Comparison of ENCODE assay signal across 1 cellular context in the genomic region with DNA sequence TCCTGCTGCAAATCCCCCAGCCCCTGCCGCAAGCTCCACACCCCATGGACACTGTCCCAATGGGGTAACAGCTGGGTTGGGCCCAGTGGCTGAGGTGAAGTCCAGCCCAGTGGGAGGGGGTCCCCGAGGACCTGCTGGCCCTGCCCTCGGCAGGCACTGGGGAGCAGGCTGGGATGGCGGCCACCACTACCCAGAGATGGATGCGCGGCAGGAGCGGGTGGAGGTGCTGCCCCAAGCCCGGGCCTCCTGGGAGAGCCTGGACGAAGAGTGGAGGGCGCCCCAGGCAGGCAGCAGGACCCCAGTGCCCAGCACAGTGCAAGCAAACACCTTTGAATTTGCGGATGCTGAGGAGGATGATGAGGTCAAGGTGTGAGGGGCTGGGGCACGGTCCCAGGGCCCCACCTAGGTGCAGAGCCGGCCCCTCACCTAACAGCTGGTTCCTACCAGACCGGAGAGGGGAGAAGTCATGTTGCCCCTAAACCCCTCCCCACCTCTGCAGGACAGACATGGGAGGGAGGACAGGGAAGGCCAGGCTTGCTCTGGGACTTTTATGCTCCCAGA.
TF ChIP-seq lines count a peak whose summit lies in the region.

No MANE protein-coding gene starts in this region.

TF ChIP-seq in IMR-90, 13 proteins besides CTCF, POLR2A, EP300 and RAD21:
- TF ChIP-seq, protein P1, sequence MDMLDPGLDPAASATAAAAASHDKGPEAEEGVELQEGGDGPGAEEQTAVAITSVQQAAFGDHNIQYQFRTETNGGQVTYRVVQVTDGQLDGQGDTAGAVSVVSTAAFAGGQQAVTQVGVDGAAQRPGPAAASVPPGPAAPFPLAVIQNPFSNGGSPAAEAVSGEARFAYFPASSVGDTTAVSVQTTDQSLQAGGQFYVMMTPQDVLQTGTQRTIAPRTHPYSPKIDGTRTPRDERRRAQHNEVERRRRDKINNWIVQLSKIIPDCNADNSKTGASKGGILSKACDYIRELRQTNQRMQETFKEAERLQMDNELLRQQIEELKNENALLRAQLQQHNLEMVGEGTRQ (IDR thresholded peaks at IDR 0.05; ENCODE audit: low read depth, low read length), result no peak
- TF ChIP-seq FOS (IDR thresholded peaks at IDR 0.05; ENCODE audit: low read depth, low read length) (no peak), CHD1 (IDR thresholded peaks at IDR 0.05; ENCODE audit: low read depth, low read length) (no peak), RFX5 (IDR thresholded peaks at IDR 0.05; ENCODE audit: low read depth, low read length) (no peak), MAFK (IDR thresholded peaks at IDR 0.05; ENCODE audit: low read depth, low read length) (no peak), MAZ (IDR thresholded peaks at IDR 0.05; ENCODE audit: borderline replicate concordance, low read depth, low read length) (no peak), SMC3 (IDR thresholded peaks at IDR 0.05; ENCODE audit: low read depth, low read length) (no peak), RCOR1 (IDR thresholded peaks at IDR 0.05; ENCODE audit: insufficient replicate concordance, low read length) (no peak), MXI1 (IDR thresholded peaks at IDR 0.05; ENCODE audit: borderline replicate concordance, low read depth, low read length) (no peak), CEBPB (IDR thresholded peaks at IDR 0.05; ENCODE audit: low read depth, low read length) (no peak)
- TF ChIP-seq, protein P2, sequence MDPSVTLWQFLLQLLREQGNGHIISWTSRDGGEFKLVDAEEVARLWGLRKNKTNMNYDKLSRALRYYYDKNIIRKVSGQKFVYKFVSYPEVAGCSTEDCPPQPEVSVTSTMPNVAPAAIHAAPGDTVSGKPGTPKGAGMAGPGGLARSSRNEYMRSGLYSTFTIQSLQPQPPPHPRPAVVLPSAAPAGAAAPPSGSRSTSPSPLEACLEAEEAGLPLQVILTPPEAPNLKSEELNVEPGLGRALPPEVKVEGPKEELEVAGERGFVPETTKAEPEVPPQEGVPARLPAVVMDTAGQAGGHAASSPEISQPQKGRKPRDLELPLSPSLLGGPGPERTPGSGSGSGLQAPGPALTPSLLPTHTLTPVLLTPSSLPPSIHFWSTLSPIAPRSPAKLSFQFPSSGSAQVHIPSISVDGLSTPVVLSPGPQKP (IDR thresholded peaks at IDR 0.05; ENCODE audit: borderline replicate concordance, low read depth, low read length), result no peak
